14 cellular contexts compared by ENCODE assay signal in the genomic region with DNA sequence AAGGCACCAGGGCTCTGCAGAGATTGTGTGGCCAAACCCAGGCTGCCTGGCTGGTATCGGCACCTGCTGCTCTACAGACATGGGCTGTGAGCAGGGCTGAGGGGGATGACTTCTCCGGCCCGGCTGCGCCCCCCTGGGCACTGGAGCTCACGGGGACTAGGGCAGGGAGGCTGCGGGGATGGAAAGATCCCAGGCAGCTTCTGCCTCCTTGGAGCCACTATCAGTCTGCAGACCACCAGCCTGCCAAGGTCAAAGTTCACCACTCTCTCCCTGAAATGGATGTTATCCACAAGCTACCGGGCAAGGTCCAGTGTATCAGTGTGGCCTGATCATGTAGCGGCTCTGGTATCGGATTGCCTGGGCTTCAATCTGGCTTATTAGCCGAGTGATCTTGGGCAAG.
"Had no signal": no experiment of that assay in that cellular context is flagged by ENCODE, and none has a peak within 500 bp of the region (broad histone marks: within the 10 kb centered on the region; RNA-seq: fewer than 3 reads in every experiment).

No MANE protein-coding gene starts in this region.

- H3K4me1 ChIP-seq: colonic mucosa, tibial nerve had no signal

- H3K9me3 ChIP-seq: colonic mucosa, pancreas, tibial nerve had no signal

- FAIRE-seq: pancreas had no signal

- H3K4me3 Mint-ChIP-seq: activated B cell treated with CpG ODN at 0.5 μM for 24 hours; activated naive CD4-positive, alpha-beta T cell treated with anti-CD3 and anti-CD28 coated beads, Interleukin-2, amount 10 ng/mL, durations not matched to agents 7 days and 5 days; stimulated activated naive B cell treated with anti-CD40 and anti-IgM and Interleukin-4, amounts not matched to agents 10 μg/mL and 1 μg/mL and 100 μg/mL, for 72 hours had no signal

- H3K4me1 Mint-ChIP-seq: activated B cell treated with CpG ODN at 0.5 μM for 24 hours; activated naive CD4-positive, alpha-beta T cell treated with anti-CD3 and anti-CD28 coated beads, Interleukin-2, amount 10 ng/mL, durations not matched to agents 7 days and 5 days; stimulated activated naive B cell treated with anti-CD40 and anti-IgM and Interleukin-4, amounts not matched to agents 10 μg/mL and 1 μg/mL and 100 μg/mL, for 72 hours had no signal

- ATAC-seq: stimulated activated naive B cell treated with anti-CD40 and anti-IgM and Interleukin-4, amounts not matched to agents 10 μg/mL and 1 μg/mL and 100 μg/mL, for 72 hours had no signal

- H3K27ac ChIP-seq: cardiac muscle cell, colonic mucosa, pancreas, tibial nerve had no signal

- DNase-seq: activated B cell treated with CpG ODN at 0.5 μM for 24 hours; activated naive CD4-positive, alpha-beta T cell treated with anti-CD3 and anti-CD28 coated beads, Interleukin-2, amount 10 ng/mL, durations not matched to agents 7 days and 5 days; activated T-cell treated with anti-CD3 and anti-CD28 coated beads, Interleukin-2, amount 50 U/mL, for 1 hour; colonic mucosa; foreskin fibroblast; glutamatergic neuron; mammary epithelial cell; stimulated activated CD4-positive, alpha-beta T cell treated with anti-CD3 and anti-CD28 coated beads, Interleukin-15, amount 100 ng/mL, for 24 hours; stimulated activated CD4-positive, alpha-beta T cell treated with anti-CD3 and anti-CD28 coated beads, Interleukin-4, amount 100 ng/mL, for 1 hour; stimulated activated naive B cell treated with anti-CD40 and anti-IgM and Interleukin-4, amounts not matched to agents 10 μg/mL and 1 μg/mL and 100 μg/mL, for 72 hours; SW 1271 had no signal

- H3K27me3 ChIP-seq: cardiac muscle cell, colonic mucosa, pancreas had no signal

- H3K4me3 ChIP-seq: cardiac muscle cell, colonic mucosa, pancreas, tibial nerve had no signal

- H3K9me3 Mint-ChIP-seq: activated B cell treated with CpG ODN at 0.5 μM for 24 hours; activated naive CD4-positive, alpha-beta T cell treated with anti-CD3 and anti-CD28 coated beads, Interleukin-2, amount 10 ng/mL, durations not matched to agents 7 days and 5 days; stimulated activated naive B cell treated with anti-CD40 and anti-IgM and Interleukin-4, amounts not matched to agents 10 μg/mL and 1 μg/mL and 100 μg/mL, for 72 hours had no signal

- H3K36me3 ChIP-seq: cardiac muscle cell, colonic mucosa, pancreas, tibial nerve had no signal

- H3K27ac Mint-ChIP-seq: activated B cell treated with CpG ODN at 0.5 μM for 24 hours; activated naive CD4-positive, alpha-beta T cell treated with anti-CD3 and anti-CD28 coated beads, Interleukin-2, amount 10 ng/mL, durations not matched to agents 7 days and 5 days; stimulated activated naive B cell treated with anti-CD40 and anti-IgM and Interleukin-4, amounts not matched to agents 10 μg/mL and 1 μg/mL and 100 μg/mL, for 72 hours had no signal
